Comparison of ENCODE assay signal across 8 cellular contexts in genomic region chr9:91422832-91423711, GRCh38. TPM values are rescaled to one million over a fixed set of nuclear protein-coding genes. Genes with fewer than 3 reads are reported as not detected.
DNase-seq lines count a peak whose midpoint lies in the region; ATAC-seq and TF ChIP-seq lines count a peak whose summit lies in the region.

No MANE protein-coding gene starts in this region.

- H3K4me3 ChIP-seq in AG04449 (ENCODE audit: low read depth, low read length) (peak overlapping the region; percentile 87), esophagus (ENCODE audit: low read depth in 1 of 2, low read length in 2 of 2) (peak overlapping the region; percentile 71 to 86), mucosa of stomach (ENCODE audit: low read length) (peak overlapping the region; percentile 80)

- POLR2A ChIA-PET in AG04449 (lab: Yijun Ruan, JAX) = interaction anchor here (0.6 to 1.8 kb wide), 3 partner anchors 10 to 267 kb away, joined by 3 to 10 read pairs (median 3); no protein-coding TSS in a partner anchor

- peaks cover 4% of the 10 kb centered on the region for H3K36me3 Mint-ChIP-seq in activated T-cell treated with anti-CD3 and anti-CD28 coated beads, Interleukin-2, amount 50 U/mL, for 4 hours (ENCODE audit: insufficient read depth)

- peak overlapping the region; percentile 96 for H3K4me3 Mint-ChIP-seq in activated T-cell treated with anti-CD3 and anti-CD28 coated beads, Interleukin-2, amount 50 U/mL, for 4 hours

- no peaks in the 10 kb centered on the region for H3K9me3 Mint-ChIP-seq in activated T-cell treated with anti-CD3 and anti-CD28 coated beads, Interleukin-2, amount 50 U/mL, for 4 hours

- WGBS in esophagus, 2 donors = 0 to 1% methylated on average over 55 to 74 of the region's 74 CpGs

- H3K9ac ChIP-seq in mucosa of stomach (ENCODE audit: low read length) = peak overlapping the region; percentile 79

- ATAC-seq in GM18519 (IDR thresholded peaks at IDR 0.05; ENCODE audit: low FRiP score, unreplicated experiment) (peak; percentile 27), HG03060 (IDR thresholded peaks at IDR 0.05; ENCODE audit: low read depth, unreplicated experiment) (peak; percentile 8)
- peak; percentile 32 to 36 for ATAC-seq in activated T-cell treated with anti-CD3 and anti-CD28 coated beads, Interleukin-2, amount 50 U/mL, for 4 hours

- CTCF ChIA-PET in AG04449 (lab: Yijun Ruan, JAX) = interaction anchor here (0.6 to 11.6 kb wide), 6 partner anchors 10 to 531 kb away, joined by 3 to 200 read pairs (median 14); no protein-coding TSS in a partner anchor

- TF ChIP-seq CTCF in AG04449 (IDR thresholded peaks at IDR 0.05; ENCODE audit: insufficient read depth, low read length, missing control alignments) = peak; percentile 44

- peak overlapping the region; percentile 92 to 98 for H3K27ac ChIP-seq in esophagus (ENCODE audit: low read depth in 2 of 2, low read length in 1 of 2)

- H3K4me1 ChIP-seq in esophagus (ENCODE audit: control insufficient read depth in 2 of 2, insufficient read depth in 2 of 2, low read length in 1 of 2) (peaks cover 0 to 4% of the 10 kb centered on the region in 2 donors), mucosa of stomach (ENCODE audit: control insufficient read depth, insufficient read depth, low read length) (peaks cover 24% of the 10 kb centered on the region)

- H3K4me1 Mint-ChIP-seq in activated T-cell treated with anti-CD3 and anti-CD28 coated beads, Interleukin-2, amount 50 U/mL, for 4 hours (ENCODE audit: low read depth) = peaks cover 62% of the 10 kb centered on the region

- peaks cover 27% of the 10 kb centered on the region for H3K27me3 Mint-ChIP-seq in activated T-cell treated with anti-CD3 and anti-CD28 coated beads, Interleukin-2, amount 50 U/mL, for 4 hours (ENCODE audit: low read depth)

- DNase-seq in AG04449 (ENCODE audit: low read depth, low spot score) = no peak
- peak; percentile 84 for DNase-seq in NCI-H69 (lab: John Stamatoyannopoulos, UW)
- peak; percentile 47 for DNase-seq in activated T-cell treated with anti-CD3 and anti-CD28 coated beads, Interleukin-2, amount 50 U/mL, for 4 hours
- peak; percentile 70 for DNase-seq in stromal cell of bone marrow (ENCODE audit: low read depth)

- H3K9me3 ChIP-seq in esophagus (ENCODE audit: control insufficient read depth in 2 of 2, insufficient read depth in 1 of 2, low read depth in 1 of 2, low read length in 1 of 2) (no peaks in the 10 kb centered on the region), mucosa of stomach (ENCODE audit: control insufficient read depth, low read length) (no peaks in the 10 kb centered on the region)

- H3K27me3 ChIP-seq in esophagus (ENCODE audit: control insufficient read depth in 1 of 2, insufficient read depth in 2 of 2, low read length in 2 of 2) (no peaks in the 10 kb centered on the region), mucosa of stomach (ENCODE audit: control insufficient read depth, insufficient read depth, low read length) (peaks cover 5% of the 10 kb centered on the region)

- H3K36me3 ChIP-seq in esophagus (ENCODE audit: control insufficient read depth in 2 of 2, insufficient read depth in 2 of 2, low read length in 1 of 2) = no peaks in the 10 kb centered on the region
- no peaks in the 10 kb centered on the region for H3K36me3 ChIP-seq in mucosa of stomach (ENCODE audit: control insufficient read depth, insufficient read depth, low read length)

RNA-seq across cellular contexts. Expression of gene NFIL3, which starts 0.6 kb away (rescaled TPM):
- 10 to 100 TPM; 47.8 to 64.3 (median 61.2) TPM for total RNA-seq in activated T-cell treated with anti-CD3 and anti-CD28 coated beads, Interleukin-2, amount 50 U/mL, for 4 hours
- polyA plus RNA-seq in esophagus = 10 to 100 TPM in 1 of 2 donors, 1 to 10 TPM in 1; 5.0 to 12.7 TPM
